In genomic region chr6:32668226-32668747, GRCh38 we compare ENCODE assay signal across 9 cellular contexts. TPM values are rescaled to one million over a fixed set of nuclear protein-coding genes. Genes with fewer than 3 reads are reported as not detected.
DNase-seq lines count a peak whose midpoint lies in the region; ATAC-seq and TF ChIP-seq lines count a peak whose summit lies in the region.
"Had no signal": no experiment of that assay in that cellular context is flagged by ENCODE, and none has a peak within 500 bp of the region (broad histone marks: within the 10 kb centered on the region; RNA-seq: fewer than 3 reads in every experiment).

No MANE protein-coding gene starts in this region.

- H3K27me3 ChIP-seq in adrenal gland (no peaks in the 10 kb centered on the region), aorta (ENCODE audit: control insufficient read depth in 1 of 2, insufficient read depth in 2 of 2, low read length in 1 of 2) (peaks cover 0 to 3% of the 10 kb centered on the region in 2 donors), HAP-1 (ENCODE audit: low read depth) (peaks cover 21% of the 10 kb centered on the region)

- no peaks in the 10 kb centered on the region for H3K36me3 ChIP-seq in adrenal gland (replicated peaks in 1 of 2)
- no peaks in the 10 kb centered on the region for H3K36me3 ChIP-seq in aorta (ENCODE audit: control insufficient read depth in 1 of 2, insufficient read depth in 2 of 2, low read length in 1 of 2)
- no peaks in the 10 kb centered on the region for H3K36me3 ChIP-seq in HAP-1 (replicated peaks)

- ATAC-seq in GM18867 (IDR thresholded peaks at IDR 0.05; ENCODE audit: unreplicated experiment) (peak; percentile 68), HG02588 (IDR thresholded peaks at IDR 0.05; ENCODE audit: unreplicated experiment) (peak; percentile 62), aorta (ENCODE audit: low FRiP score) (peak; percentile 48)

- in situ Hi-C loops in HAP-1 (cut with MboI; ENCODE audit: low sequenced_read_pairs): no loop called here

- WGBS in adrenal gland, 4 donors: 18 to 33% (median 26%) methylated on average over 4 to 5 of the region's 5 CpGs
- 56 to 61% methylated on average over 5 of the region's 5 CpGs for WGBS in aorta, 2 donors

- H3K9me3 ChIP-seq in adrenal gland (replicated peaks in 1 of 3) (no peaks in the 10 kb centered on the region), aorta (ENCODE audit: control insufficient read depth, low read length) (peaks cover 8% of the 10 kb centered on the region), HAP-1 (no peaks in the 10 kb centered on the region)

- H3K4me1 ChIP-seq in adrenal gland (replicated peaks in 1 of 2) (no peaks in the 10 kb centered on the region), aorta (ENCODE audit: control insufficient read depth in 1 of 2, insufficient read depth in 2 of 2, low read length in 2 of 2) (no peaks in the 10 kb centered on the region), HAP-1 (no peaks in the 10 kb centered on the region)

- no peak for TF ChIP-seq CTCF in adrenal gland (IDR thresholded peaks at IDR 0.05)

- H3K27ac ChIP-seq in adrenal gland: no peak overlapping the region
- no peak overlapping the region for H3K27ac ChIP-seq in aorta (ENCODE audit: low read depth in 1 of 2, low read length in 2 of 2)

- DNase-seq in OCI-M1 (lab: John Stamatoyannopoulos, UW) (peak; percentile 62), adrenal gland (peak; percentile 41 to 83 (median 69)), midbrain (lab: John Stamatoyannopoulos, UW) (peak; percentile 47), aorta (no peak), occipital lobe (lab: John Stamatoyannopoulos, UW) (no peak), HAP-1 (ENCODE audit: low spot score in 2 of 2) (no peak)

- intact Hi-C loops in adrenal gland (cut with DNase I) (no loop called here), aorta (cut with DNase I) (no loop called here)

- TF ChIP-seq POLR2A in adrenal gland (IDR thresholded peaks at IDR 0.05): peak in 1 of 2 donors; percentile 15

- H3K4me3 ChIP-seq in adrenal gland: no peak overlapping the region
- H3K4me3 ChIP-seq in aorta (ENCODE audit: low read length in 2 of 2): no peak overlapping the region
- H3K4me3 ChIP-seq in HAP-1: no peak overlapping the region

RNA-seq across cellular contexts. Expression of gene HLA-DQB1, which starts 1.8 kb away (rescaled TPM):
- total RNA-seq in adrenal gland (100 to 1,000 TPM in 1 of 8 donors, 10 to 100 TPM in 2, 1 to 10 TPM in 5; 1.5 to 208 (median 9.4) TPM), aorta (10 to 100 TPM; 35.9 to 43.4 TPM), occipital lobe (0.16 TPM)
- polyA plus RNA-seq in adrenal gland (100 to 1,000 TPM in 2 of 3 donors, 1 to 10 TPM in 1; 8.8 to 189 (median 151) TPM), aorta (10 to 100 TPM; 10.8 to 28.5 TPM)
- total RNA-seq: RPMI7951 had no signal

RNA-seq across cellular contexts. Expression of gene HLA-DQA1, which starts 31.1 kb away (rescaled TPM):
- 100 to 1,000 TPM in 1 of 8 donors, 10 to 100 TPM in 4, 1 to 10 TPM in 3; 2.9 to 135 (median 19.3) TPM for total RNA-seq in adrenal gland
- 10 to 100 TPM in 2 of 3 donors, 1 to 10 TPM in 1; 7.4 to 20.1 (median 16.9) TPM for polyA plus RNA-seq in adrenal gland
- 10 to 100 TPM; 27.0 to 46.2 TPM for total RNA-seq in aorta
- 10 to 100 TPM in 1 of 2 donors, 1 to 10 TPM in 1; 9.3 to 38.4 TPM for polyA plus RNA-seq in aorta
- 0.16 TPM for total RNA-seq in occipital lobe
- total RNA-seq: RPMI7951 had no signal

Comparison
In these comparisons a context has a peak if more than half of its experiments do, and no peak if none do; other contexts are left out.
1. DNase-seq: peak in OCI-M1 (single experiment), adrenal gland (7 of 7) and midbrain (single experiment); none in aorta (0 of 2), occipital lobe (single experiment) and HAP-1 (0 of 2).
2. Peak in every context shown above with its lines, with median percentiles within 50 percentile points of each other: ATAC-seq.